In genomic region chr11:120256779-120257178, GRCh38 we compare ENCODE assay signal across 26 cellular contexts. TPM values are rescaled to one million over a fixed set of nuclear protein-coding genes. Genes with fewer than 3 reads are reported as not detected.
"Had no signal": no experiment of that assay in that cellular context is flagged by ENCODE, and none has a peak within 500 bp of the region (broad histone marks: within the 10 kb centered on the region; RNA-seq: fewer than 3 reads in every experiment).

No MANE protein-coding gene starts in this region.

- H3K4me3 Mint-ChIP-seq: mesothelial cell of epicardium, naive B cell had no signal

- H3K9me3 Mint-ChIP-seq: mesothelial cell of epicardium, naive B cell had no signal

- H3K36me3 Mint-ChIP-seq: mesothelial cell of epicardium, naive B cell had no signal

- H3K36me3 ChIP-seq: esophagus squamous epithelium, gastrocnemius medialis, heart right ventricle, left lung, lower lobe of right lung had no signal

- H3K9me3 ChIP-seq: esophagus squamous epithelium, gastrocnemius medialis, heart right ventricle, left lung, lower lobe of right lung, mucosa of descending colon had no signal

- H3K27ac ChIP-seq: coronary artery, dorsolateral prefrontal cortex, esophagus squamous epithelium, gastrocnemius medialis, heart right ventricle, left lung, lower lobe of right lung had no signal

- FAIRE-seq: endothelial cell of umbilical vein, islet of Langerhans, keratinocyte had no signal

- H3K4me1 ChIP-seq: gastrocnemius medialis, left lung, lower lobe of right lung had no signal

- ATAC-seq: gastrocnemius medialis, left lung, lower lobe of right lung, mucosa of descending colon had no signal

- H3K27ac Mint-ChIP-seq: mesothelial cell of epicardium, naive B cell had no signal

- H3K4me3 ChIP-seq: coronary artery, dorsolateral prefrontal cortex, esophagus squamous epithelium, gastrocnemius medialis, heart right ventricle, left lung, lower lobe of right lung, mucosa of descending colon had no signal

- DNase-seq: dermis blood vessel endothelial cell; dorsolateral prefrontal cortex; effector CD4-positive, alpha-beta T cell; effector memory CD4-positive, alpha-beta T cell; esophagus squamous epithelium; foreskin fibroblast; foreskin melanocyte; gastrocnemius medialis; glutamatergic neuron; head of caudate nucleus; heart right ventricle; hippocampal formation; left cardiac atrium; left lung; left ventricle myocardium superior; lower lobe of right lung; mesenchymal stem cell; mucosa of descending colon; naive B cell had no signal

RNA-seq across cellular contexts. Expression of gene POU2F3, which starts 16.8 kb away (rescaled TPM):
- total RNA-seq: endothelial cell of umbilical vein, gastrocnemius medialis, glomerular endothelial cell, left cardiac atrium, left ventricle myocardium superior, myocyte had no signal
